ENCODE assay signal across 17 cellular contexts in genomic region chr20:57259179-57260021, GRCh38. TPM values are rescaled to one million over a fixed set of nuclear protein-coding genes. Genes with fewer than 3 reads are reported as not detected.
DNase-seq lines count a peak whose midpoint lies in the region; ATAC-seq and TF ChIP-seq lines count a peak whose summit lies in the region.
"Had no signal": no experiment of that assay in that cellular context is flagged by ENCODE, and none has a peak within 500 bp of the region (broad histone marks: within the 10 kb centered on the region; RNA-seq: fewer than 3 reads in every experiment).

No MANE protein-coding gene starts in this region.

- no peaks in the 10 kb centered on the region for H3K36me3 ChIP-seq in HEK293 (ENCODE audit: control insufficient read depth in 2 of 2, insufficient read depth in 1 of 2, low read length in 2 of 2)
- no peaks in the 10 kb centered on the region for H3K36me3 ChIP-seq in esophagus (ENCODE audit: control insufficient read depth in 2 of 2, insufficient read depth in 2 of 2, low read length in 1 of 2)
- H3K36me3 ChIP-seq: BLaER1 treated with 17β-estradiol and CSF1 and Interleukin-3, amounts not matched to agents 10 nM and 100 nM; uterus had no signal

- ATAC-seq in HG02938 (IDR thresholded peaks at IDR 0.05; ENCODE audit: unreplicated experiment): no peak

- H3K4me1 ChIP-seq in HEK293 (ENCODE audit: control insufficient read depth, insufficient read depth, low read length): peaks cover 31% of the 10 kb centered on the region
- H3K4me1 ChIP-seq in esophagus (ENCODE audit: control insufficient read depth in 2 of 2, insufficient read depth in 2 of 2, low read length in 1 of 2): peaks cover 4 to 10% of the 10 kb centered on the region in 2 donors
- H3K4me1 ChIP-seq: uterus had no signal

- TF ChIP-seq CTCF in HEK293 (tag by site-specific recombination; IDR thresholded peaks at IDR 0.05) (no peak), neural crest cell (conservative IDR thresholded peaks at IDR 0.05) (no peak)

- peaks cover 86% of the 10 kb centered on the region for H3K4me1 Mint-ChIP-seq in neural crest cell
- H3K4me1 Mint-ChIP-seq: IgD-negative memory B cell had no signal

- H3K9me3 ChIP-seq in HEK293 (ENCODE audit: control insufficient read depth, insufficient read depth, low read depth, low read length) (no peaks in the 10 kb centered on the region), esophagus (ENCODE audit: control insufficient read depth in 2 of 2, insufficient read depth in 1 of 2, low read depth in 1 of 2, low read length in 1 of 2) (no peaks in the 10 kb centered on the region)
- H3K9me3 ChIP-seq: BLaER1 treated with 17β-estradiol and CSF1 and Interleukin-3, amounts not matched to agents 10 nM and 100 nM; uterus had no signal

- peaks cover 57% of the 10 kb centered on the region for H3K27me3 Mint-ChIP-seq in neural crest cell (ENCODE audit: low read depth)

- H3K27me3 ChIP-seq in esophagus (ENCODE audit: control insufficient read depth in 1 of 2, insufficient read depth in 2 of 2, low read length in 2 of 2): no peaks in the 10 kb centered on the region

- POLR2A ChIA-PET in HEK293 (lab: Yijun Ruan, JAX): no interaction called here

- 10 to 21% methylated on average over 22 of the region's 22 CpGs for WGBS in esophagus, 2 donors

- H3K9me3 Mint-ChIP-seq in neural crest cell: no peaks in the 10 kb centered on the region
- H3K9me3 Mint-ChIP-seq: activated naive CD4-positive, alpha-beta T cell treated with anti-CD3 and anti-CD28 coated beads for 36 hours; IgD-negative memory B cell had no signal

- peak overlapping the region; percentile 47 for H3K4me3 Mint-ChIP-seq in neural crest cell
- H3K4me3 Mint-ChIP-seq: activated naive CD4-positive, alpha-beta T cell treated with anti-CD3 and anti-CD28 coated beads for 36 hours; IgD-negative memory B cell had no signal

- H3K27ac ChIP-seq in HEK293 (ENCODE audit: extremely low read depth, low read depth, low read length) (no peak overlapping the region; the same call in 1 of the 2 replicates), esophagus (ENCODE audit: low read depth in 2 of 2, low read length in 1 of 2) (peak overlapping the region; percentile 34 to 52)
- H3K27ac ChIP-seq: BLaER1 treated with 17β-estradiol and CSF1 and Interleukin-3, amounts not matched to agents 10 nM and 100 nM; uterus had no signal

- no peak overlapping the region for H3K4me3 ChIP-seq in HEK293 (ENCODE audit: low read depth, low read length)
- H3K4me3 ChIP-seq in esophagus (ENCODE audit: low read depth in 1 of 2, low read length in 2 of 2): no peak overlapping the region
- H3K4me3 ChIP-seq: BLaER1 treated with 17β-estradiol and CSF1 and Interleukin-3, amounts not matched to agents 10 nM and 100 nM; uterus had no signal

- peak; percentile 77 for DNase-seq in NCI-H748 treated with DMSO at 0.1 percent for 48 hours (lab: John Stamatoyannopoulos, UW)
- no peak for DNase-seq in neural crest cell (ENCODE audit: low read depth, low spot score)
- no peak for DNase-seq in amniotic stem cell (lab: John Stamatoyannopoulos, UW)
- no peak for DNase-seq in Ammon's horn (ENCODE audit: low spot score)
- no peak for DNase-seq in stimulated activated CD4-positive, alpha-beta T cell treated with anti-CD3 and anti-CD28 coated beads, Interleukin-1b, Interleukin-23, amount 100 ng/mL, for 48 hours
- DNase-seq: activated CD4-positive, CD25-positive, alpha-beta regulatory T cell; activated CD8-positive, alpha-beta memory T cell treated with anti-CD3 and anti-CD28 coated beads, Interleukin-2, amount 50 U/mL, for 4 hours; activated naive CD4-positive, alpha-beta T cell treated with anti-CD3 and anti-CD28 coated beads for 36 hours; kidney; NCI-H1436; stimulated activated CD4-positive, alpha-beta T cell treated with anti-CD3 and anti-CD28 coated beads, Interleukin-4, amount 100 ng/mL, for 24 hours; uterus had no signal

- no peak overlapping the region for H3K27ac Mint-ChIP-seq in neural crest cell (ENCODE audit: unreplicated experiment)
- H3K27ac Mint-ChIP-seq: activated naive CD4-positive, alpha-beta T cell treated with anti-CD3 and anti-CD28 coated beads for 36 hours had no signal

- no peaks in the 10 kb centered on the region for H3K36me3 Mint-ChIP-seq in neural crest cell (ENCODE audit: low read depth)
- H3K36me3 Mint-ChIP-seq: IgD-negative memory B cell had no signal

- CTCF ChIA-PET in HEK293 (lab: Yijun Ruan, JAX): interaction anchor here (0.6 to 0.7 kb wide), 2 partner anchors 73 to 123 kb away, joined by 3 read pairs; no protein-coding TSS in a partner anchor

TF ChIP-seq in HEK293, 187 proteins besides CTCF, POLR2A, EP300 and RAD21:
- TF ChIP-seq ZNF692 (tag by site-specific recombination; IDR thresholded peaks at IDR 0.05) (no peak), ZNF654 (tag by site-specific recombination; IDR thresholded peaks at IDR 0.05; ENCODE audit: low read depth) (no peak), ZNF10 (tag by site-specific recombination; IDR thresholded peaks at IDR 0.05) (no peak), PATZ1 (tag by site-specific recombination; IDR thresholded peaks at IDR 0.05) (peak; percentile 42; the same call in 1 of the 2 replicates), ZNF600 (tag by site-specific recombination; IDR thresholded peaks at IDR 0.05) (peak; percentile 73), ZBTB7A (tag by site-specific recombination; IDR thresholded peaks at IDR 0.05; ENCODE audit: low read depth) (no peak), ZNF2 (tag by site-specific recombination; IDR thresholded peaks at IDR 0.05) (no peak), OSR2 (tag by site-specific recombination; IDR thresholded peaks at IDR 0.05) (peak; percentile 87), ZNF184 (tag by site-specific recombination; IDR thresholded peaks at IDR 0.05) (no peak), SCRT2 (tag by site-specific recombination; IDR thresholded peaks at IDR 0.05) (peak; percentile 65), ZFP41 (tag by site-specific recombination; IDR thresholded peaks at IDR 0.05; ENCODE audit: borderline replicate concordance) (no peak), ZFHX2 (tag by site-specific recombination; conservative IDR thresholded peaks at IDR 0.05) (no peak), ZNF391 (tag by site-specific recombination; IDR thresholded peaks at IDR 0.05; ENCODE audit: borderline replicate concordance, low read depth) (no peak)
- TF ChIP-seq, protein P1, sequence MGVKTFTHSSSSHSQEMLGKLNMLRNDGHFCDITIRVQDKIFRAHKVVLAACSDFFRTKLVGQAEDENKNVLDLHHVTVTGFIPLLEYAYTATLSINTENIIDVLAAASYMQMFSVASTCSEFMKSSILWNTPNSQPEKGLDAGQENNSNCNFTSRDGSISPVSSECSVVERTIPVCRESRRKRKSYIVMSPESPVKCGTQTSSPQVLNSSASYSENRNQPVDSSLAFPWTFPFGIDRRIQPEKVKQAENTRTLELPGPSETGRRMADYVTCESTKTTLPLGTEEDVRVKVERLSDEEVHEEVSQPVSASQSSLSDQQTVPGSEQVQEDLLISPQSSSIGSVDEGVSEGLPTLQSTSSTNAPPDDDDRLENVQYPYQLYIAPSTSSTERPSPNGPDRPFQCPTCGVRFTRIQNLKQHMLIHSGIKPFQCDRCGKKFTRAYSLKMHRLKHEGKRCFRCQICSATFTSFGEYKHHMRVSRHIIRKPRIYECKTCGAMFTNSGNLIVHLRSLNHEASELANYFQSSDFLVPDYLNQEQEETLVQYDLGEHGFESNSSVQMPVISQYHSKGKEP (tag by site-specific recombination; IDR thresholded peaks at IDR 0.05): peak; percentile 90

RNA-seq across cellular contexts. Expression of gene BMP7, which starts 7.0 kb away (rescaled TPM):
- 10 to 100 TPM; 17.6 to 28.7 TPM for polyA plus RNA-seq in esophagus
- 13.8 and 14.5 TPM in 2 replicates for total RNA-seq in neural crest cell
- total RNA-seq: activated naive CD4-positive, alpha-beta T cell treated with anti-CD3 and anti-CD28 coated beads for 36 hours had no signal
- polyA plus RNA-seq: IgD-negative memory B cell had no signal
